35 cellular contexts compared by ENCODE assay signal in genomic region chr1:119379117-119379516, GRCh38. TPM values are rescaled to one million over a fixed set of nuclear protein-coding genes. Genes with fewer than 3 reads are reported as not detected.
"Had no signal": no experiment of that assay in that cellular context is flagged by ENCODE, and none has a peak within 500 bp of the region (broad histone marks: within the 10 kb centered on the region; RNA-seq: fewer than 3 reads in every experiment).

No MANE protein-coding gene starts in this region.

- H3K9me3 ChIP-seq: ovary, psoas muscle, suprapubic skin, testis, tibial artery, transverse colon, upper lobe of right lung, uterus had no signal

- H3K4me3 ChIP-seq: neural progenitor cell, ovary, psoas muscle, skin epidermis, smooth muscle cell, spleen, suprapubic skin, testis, tibial artery, transverse colon, upper lobe of right lung, uterus had no signal

- H3K9me3 Mint-ChIP-seq: neural progenitor cell, type B pancreatic cell had no signal

- H3K4me3 Mint-ChIP-seq: naive thymus-derived CD8-positive, alpha-beta T cell; nephron; neural progenitor cell; stimulated activated memory B cell treated with anti-CD40 and anti-IgM and Interleukin-4, amounts not matched to agents 10 μg/mL and 1 μg/mL and 100 μg/mL, for 72 hours; stimulated activated naive CD8-positive, alpha-beta T cell treated with anti-CD3 and anti-CD28 coated beads, Interleukin-15, amount 100 ng/mL, for 72 hours; type B pancreatic cell had no signal

- H3K27me3 ChIP-seq: neural progenitor cell, ovary, spleen, suprapubic skin, testis, tibial artery, transverse colon, upper lobe of right lung, uterus had no signal

- DNase-seq: naive thymus-derived CD8-positive, alpha-beta T cell; occipital lobe; ovary; posterior cingulate gyrus; psoas muscle; right cardiac atrium; spleen; stimulated activated CD4-positive, alpha-beta T cell treated with anti-CD3 and anti-CD28 coated beads, Interleukin-12 subunit alpha, Interleukin-12 subunit beta, amount 100 ng/mL, for 4 hours; stimulated activated CD4-positive, alpha-beta T cell treated with anti-CD3 and anti-CD28 coated beads, Interleukin-1b, Interleukin-23, amount 100 ng/mL, for 48 hours; stimulated activated CD4-positive, alpha-beta T cell treated with anti-CD3 and anti-CD28 coated beads, Interleukin-4, amount 100 ng/mL, for 1 hour; stimulated activated CD4-positive, alpha-beta T cell treated with anti-CD3 and anti-CD28 coated beads, Interleukin-4, amount 100 ng/mL, for 4 hours; stimulated activated CD8-positive, alpha-beta memory T cell treated with anti-CD3 and anti-CD28 coated beads, Interleukin-4, amount 100 ng/mL, for 48 hours; stimulated activated naive CD4-positive, alpha-beta T cell; stimulated activated naive CD8-positive, alpha-beta T cell treated with anti-CD3 and anti-CD28 coated beads, Interleukin-15, amount 100 ng/mL, for 72 hours; stimulated activated naive CD8-positive, alpha-beta T cell treated with anti-CD3 and anti-CD28 coated beads, Interleukin-15, Interleukin-2, amounts not matched to agents 100 U/mL and 50 U/mL, for 24 hours; substantia nigra; testis; tibial artery; transverse colon; upper lobe of right lung; uterus had no signal

- H3K4me2 ChIP-seq: neural progenitor cell, smooth muscle cell had no signal

- H3K36me3 Mint-ChIP-seq: naive thymus-derived CD8-positive, alpha-beta T cell; neural progenitor cell; stimulated activated memory B cell treated with anti-CD40 and anti-IgM and Interleukin-4, amounts not matched to agents 10 μg/mL and 1 μg/mL and 100 μg/mL, for 72 hours; type B pancreatic cell had no signal

- H3K9ac ChIP-seq: neural progenitor cell, parathyroid adenoma had no signal

- H3K79me2 ChIP-seq: parathyroid adenoma had no signal

- H3K36me3 ChIP-seq: neural progenitor cell, ovary, spleen, suprapubic skin, tibial artery, transverse colon, upper lobe of right lung, uterus had no signal

- H3K4me1 ChIP-seq: neural progenitor cell, parathyroid adenoma, psoas muscle, suprapubic skin, tibial artery, upper lobe of right lung, uterus had no signal

- H3K27ac Mint-ChIP-seq: naive thymus-derived CD8-positive, alpha-beta T cell; nephron; neural progenitor cell; progenitor cell of endocrine pancreas; stimulated activated memory B cell treated with anti-CD40 and anti-IgM and Interleukin-4, amounts not matched to agents 10 μg/mL and 1 μg/mL and 100 μg/mL, for 72 hours; type B pancreatic cell had no signal

- H3K4me1 Mint-ChIP-seq: neural progenitor cell; stimulated activated memory B cell treated with anti-CD40 and anti-IgM and Interleukin-4, amounts not matched to agents 10 μg/mL and 1 μg/mL and 100 μg/mL, for 72 hours had no signal

- H2AFZ ChIP-seq: neural progenitor cell, parathyroid adenoma had no signal

- ATAC-seq: naive thymus-derived CD8-positive, alpha-beta T cell; psoas muscle; right cardiac atrium; sciatic nerve; stimulated activated memory B cell treated with anti-CD40 and anti-IgM and Interleukin-4, amounts not matched to agents 10 μg/mL and 1 μg/mL and 100 μg/mL, for 72 hours; stimulated activated naive CD8-positive, alpha-beta T cell treated with anti-CD3 and anti-CD28 coated beads, Interleukin-15, amount 100 ng/mL, for 72 hours; stimulated activated naive CD8-positive, alpha-beta T cell treated with anti-CD3 and anti-CD28 coated beads, Interleukin-15, Interleukin-2, amounts not matched to agents 100 U/mL and 50 U/mL, for 24 hours; upper lobe of right lung had no signal

- H3K27ac ChIP-seq: neural progenitor cell, ovary, parathyroid adenoma, psoas muscle, skin epidermis, spleen, suprapubic skin, tibial artery, transverse colon, upper lobe of right lung, uterus had no signal

RNA-seq across cellular contexts. Expression of gene HAO2, which starts 10.5 kb away (rescaled TPM):
- total RNA-seq: naive thymus-derived CD8-positive, alpha-beta T cell; occipital lobe; osteoblast; progenitor cell of endocrine pancreas; psoas muscle; renal cortical epithelial cell; right cardiac atrium; sciatic nerve; smooth muscle cell; testis; transverse colon; upper lobe of right lung had no signal
- polyA plus RNA-seq: naive thymus-derived CD8-positive, alpha-beta T cell; neural cell; ovary; psoas muscle; right cardiac atrium; smooth muscle cell had no signal

RNA-seq across cellular contexts. Expression of gene HSD3B2, which starts 35.8 kb away (rescaled TPM):
- total RNA-seq: naive thymus-derived CD8-positive, alpha-beta T cell; occipital lobe; osteoblast; progenitor cell of endocrine pancreas; renal cortical epithelial cell; sciatic nerve; smooth muscle cell; spleen; upper lobe of right lung; urinary bladder had no signal
- polyA plus RNA-seq: naive thymus-derived CD8-positive, alpha-beta T cell; neural cell; psoas muscle; right cardiac atrium; smooth muscle cell; urinary bladder had no signal
